In the genomic region with DNA sequence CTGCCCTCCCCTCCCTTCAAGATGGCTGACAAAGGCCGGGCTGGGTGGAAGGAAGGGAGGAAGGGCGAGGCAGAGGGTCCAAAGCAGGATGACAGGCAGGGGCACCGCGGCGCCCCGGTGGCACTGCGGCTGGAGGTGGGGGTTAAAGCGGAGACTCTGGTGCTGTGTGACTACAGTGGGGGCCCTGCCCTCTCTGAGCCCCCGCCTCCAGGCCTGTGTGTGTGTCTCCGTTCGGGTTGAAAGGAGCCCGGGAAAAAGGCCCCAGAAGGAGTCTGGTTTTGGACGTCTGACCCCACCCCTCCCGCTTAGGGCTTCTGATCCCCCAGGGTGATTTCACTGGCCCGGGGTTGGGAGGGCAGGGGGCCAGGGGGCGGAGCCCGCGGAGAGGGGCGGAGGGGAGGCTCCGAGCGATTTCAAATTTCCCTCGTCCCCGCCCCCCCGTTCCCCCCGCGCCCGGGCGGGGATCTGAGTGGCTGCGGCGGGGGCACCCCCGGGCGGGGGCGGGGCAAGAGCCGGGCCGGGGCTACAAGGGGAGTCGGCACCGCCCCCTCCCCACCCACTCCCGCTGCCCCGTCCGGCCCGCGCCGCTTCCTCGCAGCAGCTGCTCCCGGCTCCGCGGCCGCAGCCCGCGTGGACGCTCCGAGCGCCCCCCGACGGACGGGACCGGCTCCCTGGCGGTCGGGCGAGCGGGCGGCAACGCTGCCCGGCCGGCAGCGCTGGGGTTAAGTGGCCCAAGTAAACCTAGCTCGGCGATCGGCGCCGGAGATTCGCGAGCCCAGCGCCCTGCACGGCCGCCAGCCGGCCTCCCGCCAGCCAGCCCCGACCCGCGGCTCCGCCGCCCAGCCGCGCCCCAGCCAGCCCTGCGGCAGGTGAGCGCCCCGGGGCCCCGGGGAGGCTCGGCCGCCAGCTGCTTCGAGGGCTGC, we compare ENCODE assay signal across 1 cellular context.
A peak's percentile ranks its signal among the peaks of the same experiment; 100 is the strongest.
TF ChIP-seq lines count a peak whose summit lies in the region.

A gene (plus strand): TSS at position 555 of the 923 bp plus-strand sequence. CDS start 17,939 bp downstream, outside the sequence.

TF ChIP-seq in K562, 482 proteins besides CTCF, POLR2A, EP300 and RAD21 (continued from another document and continues in another):
- TF ChIP-seq, protein P1, sequence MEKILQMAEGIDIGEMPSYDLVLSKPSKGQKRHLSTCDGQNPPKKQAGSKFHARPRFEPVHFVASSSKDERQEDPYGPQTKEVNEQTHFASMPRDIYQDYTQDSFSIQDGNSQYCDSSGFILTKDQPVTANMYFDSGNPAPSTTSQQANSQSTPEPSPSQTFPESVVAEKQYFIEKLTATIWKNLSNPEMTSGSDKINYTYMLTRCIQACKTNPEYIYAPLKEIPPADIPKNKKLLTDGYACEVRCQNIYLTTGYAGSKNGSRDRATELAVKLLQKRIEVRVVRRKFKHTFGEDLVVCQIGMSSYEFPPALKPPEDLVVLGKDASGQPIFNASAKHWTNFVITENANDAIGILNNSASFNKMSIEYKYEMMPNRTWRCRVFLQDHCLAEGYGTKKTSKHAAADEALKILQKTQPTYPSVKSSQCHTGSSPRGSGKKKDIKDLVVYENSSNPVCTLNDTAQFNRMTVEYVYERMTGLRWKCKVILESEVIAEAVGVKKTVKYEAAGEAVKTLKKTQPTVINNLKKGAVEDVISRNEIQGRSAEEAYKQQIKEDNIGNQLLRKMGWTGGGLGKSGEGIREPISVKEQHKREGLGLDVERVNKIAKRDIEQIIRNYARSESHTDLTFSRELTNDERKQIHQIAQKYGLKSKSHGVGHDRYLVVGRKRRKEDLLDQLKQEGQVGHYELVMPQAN (IDR thresholded peaks at IDR 0.05; ENCODE audit: borderline replicate concordance): peak; percentile 58; the same call in 1 of the 2 replicates
- TF ChIP-seq, protein P2, sequence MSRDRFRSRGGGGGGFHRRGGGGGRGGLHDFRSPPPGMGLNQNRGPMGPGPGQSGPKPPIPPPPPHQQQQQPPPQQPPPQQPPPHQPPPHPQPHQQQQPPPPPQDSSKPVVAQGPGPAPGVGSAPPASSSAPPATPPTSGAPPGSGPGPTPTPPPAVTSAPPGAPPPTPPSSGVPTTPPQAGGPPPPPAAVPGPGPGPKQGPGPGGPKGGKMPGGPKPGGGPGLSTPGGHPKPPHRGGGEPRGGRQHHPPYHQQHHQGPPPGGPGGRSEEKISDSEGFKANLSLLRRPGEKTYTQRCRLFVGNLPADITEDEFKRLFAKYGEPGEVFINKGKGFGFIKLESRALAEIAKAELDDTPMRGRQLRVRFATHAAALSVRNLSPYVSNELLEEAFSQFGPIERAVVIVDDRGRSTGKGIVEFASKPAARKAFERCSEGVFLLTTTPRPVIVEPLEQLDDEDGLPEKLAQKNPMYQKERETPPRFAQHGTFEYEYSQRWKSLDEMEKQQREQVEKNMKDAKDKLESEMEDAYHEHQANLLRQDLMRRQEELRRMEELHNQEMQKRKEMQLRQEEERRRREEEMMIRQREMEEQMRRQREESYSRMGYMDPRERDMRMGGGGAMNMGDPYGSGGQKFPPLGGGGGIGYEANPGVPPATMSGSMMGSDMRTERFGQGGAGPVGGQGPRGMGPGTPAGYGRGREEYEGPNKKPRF (IDR thresholded peaks at IDR 0.05; ENCODE audit: low read depth, low read length): no peak
- TF ChIP-seq, protein P3, sequence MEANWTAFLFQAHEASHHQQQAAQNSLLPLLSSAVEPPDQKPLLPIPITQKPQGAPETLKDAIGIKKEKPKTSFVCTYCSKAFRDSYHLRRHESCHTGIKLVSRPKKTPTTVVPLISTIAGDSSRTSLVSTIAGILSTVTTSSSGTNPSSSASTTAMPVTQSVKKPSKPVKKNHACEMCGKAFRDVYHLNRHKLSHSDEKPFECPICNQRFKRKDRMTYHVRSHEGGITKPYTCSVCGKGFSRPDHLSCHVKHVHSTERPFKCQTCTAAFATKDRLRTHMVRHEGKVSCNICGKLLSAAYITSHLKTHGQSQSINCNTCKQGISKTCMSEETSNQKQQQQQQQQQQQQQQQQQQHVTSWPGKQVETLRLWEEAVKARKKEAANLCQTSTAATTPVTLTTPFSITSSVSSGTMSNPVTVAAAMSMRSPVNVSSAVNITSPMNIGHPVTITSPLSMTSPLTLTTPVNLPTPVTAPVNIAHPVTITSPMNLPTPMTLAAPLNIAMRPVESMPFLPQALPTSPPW (CRISPR knock-in tag; IDR thresholded peaks at IDR 0.05): peak; percentile 100
- TF ChIP-seq, protein P4, sequence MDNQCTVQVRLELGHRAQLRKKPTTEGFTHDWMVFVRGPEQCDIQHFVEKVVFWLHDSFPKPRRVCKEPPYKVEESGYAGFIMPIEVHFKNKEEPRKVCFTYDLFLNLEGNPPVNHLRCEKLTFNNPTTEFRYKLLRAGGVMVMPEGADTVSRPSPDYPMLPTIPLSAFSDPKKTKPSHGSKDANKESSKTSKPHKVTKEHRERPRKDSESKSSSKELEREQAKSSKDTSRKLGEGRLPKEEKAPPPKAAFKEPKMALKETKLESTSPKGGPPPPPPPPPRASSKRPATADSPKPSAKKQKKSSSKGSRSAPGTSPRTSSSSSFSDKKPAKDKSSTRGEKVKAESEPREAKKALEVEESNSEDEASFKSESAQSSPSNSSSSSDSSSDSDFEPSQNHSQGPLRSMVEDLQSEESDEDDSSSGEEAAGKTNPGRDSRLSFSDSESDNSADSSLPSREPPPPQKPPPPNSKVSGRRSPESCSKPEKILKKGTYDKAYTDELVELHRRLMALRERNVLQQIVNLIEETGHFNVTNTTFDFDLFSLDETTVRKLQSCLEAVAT (IDR thresholded peaks at IDR 0.05): peak in 1 of 2 experiments; percentile 55; a peak in 1 of 4 replicates
- TF ChIP-seq MAFG (tag; conservative IDR thresholded peaks at IDR 0.05) (no peak), SMAD4 (CRISPR knock-in tag; conservative IDR thresholded peaks at IDR 0.05) (peak; percentile 89), TOE1 (IDR thresholded peaks at IDR 0.05; ENCODE audit: borderline replicate concordance) (peak; percentile 16; the same call in 1 of the 2 replicates), TOE1 (CRISPR knock-in tag; IDR thresholded peaks at IDR 0.05; ENCODE audit: borderline replicate concordance, low read depth) (no peak), POLR2H (tag; IDR thresholded peaks at IDR 0.05; ENCODE audit: low read depth) (peak; percentile 74; the same call in 1 of the 2 replicates), SP2 (IDR thresholded peaks at IDR 0.05; ENCODE audit: extremely low read depth, low read depth, low read length, poor library complexity, severe bottlenecking) (no peak), GTF2E2 (tag; IDR thresholded peaks at IDR 0.05) (peak; percentile 12; the same call in 1 of the 2 replicates), CBX5 (IDR thresholded peaks at IDR 0.05; ENCODE audit: borderline replicate concordance, low read depth) (no peak), ZNF212 (CRISPR knock-in tag; IDR thresholded peaks at IDR 0.05) (no peak), KDM5B (IDR thresholded peaks at IDR 0.05; ENCODE audit: insufficient replicate concordance, low read depth, low read length) (peak; percentile 32), GATAD2B (IDR thresholded peaks at IDR 0.05; ENCODE audit: borderline replicate concordance) (peak; percentile 98), MEIS2 (IDR thresholded peaks at IDR 0.05; ENCODE audit: partially characterized antibody) (peak; percentile 6), NUFIP1 (IDR thresholded peaks at IDR 0.05; ENCODE audit: partially characterized antibody) (no peak), HDGF (IDR thresholded peaks at IDR 0.05) (peak; percentile 95; the same call in 1 of the 2 replicates), TFAM (CRISPR knock-in tag; conservative IDR thresholded peaks at IDR 0.05) (no peak), MTA3 (IDR thresholded peaks at IDR 0.05; ENCODE audit: borderline replicate concordance) (no peak; the same call in 1 of the 2 replicates), EGR1 (conservative IDR thresholded peaks at IDR 0.05) (peak; percentile 44), CBX3 (IDR thresholded peaks at IDR 0.05; ENCODE audit: borderline replicate concordance in 1 of 2, low read length in 2 of 2) (no peak), CBX1 (IDR thresholded peaks at IDR 0.05; ENCODE audit: low read depth) (peak; percentile 81)
- TF ChIP-seq, protein P5, sequence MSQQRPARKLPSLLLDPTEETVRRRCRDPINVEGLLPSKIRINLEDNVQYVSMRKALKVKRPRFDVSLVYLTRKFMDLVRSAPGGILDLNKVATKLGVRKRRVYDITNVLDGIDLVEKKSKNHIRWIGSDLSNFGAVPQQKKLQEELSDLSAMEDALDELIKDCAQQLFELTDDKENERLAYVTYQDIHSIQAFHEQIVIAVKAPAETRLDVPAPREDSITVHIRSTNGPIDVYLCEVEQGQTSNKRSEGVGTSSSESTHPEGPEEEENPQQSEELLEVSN (IDR thresholded peaks at IDR 0.05; ENCODE audit: borderline replicate concordance in 1 of 2, extremely low read depth in 1 of 2, insufficient read depth in 1 of 2, insufficient read length in 1 of 2, low read depth in 1 of 2, low read length in 1 of 2, poor library complexity in 1 of 2, severe bottlenecking in 1 of 2): peak; percentile 43 to 88
- TF ChIP-seq, protein P6, sequence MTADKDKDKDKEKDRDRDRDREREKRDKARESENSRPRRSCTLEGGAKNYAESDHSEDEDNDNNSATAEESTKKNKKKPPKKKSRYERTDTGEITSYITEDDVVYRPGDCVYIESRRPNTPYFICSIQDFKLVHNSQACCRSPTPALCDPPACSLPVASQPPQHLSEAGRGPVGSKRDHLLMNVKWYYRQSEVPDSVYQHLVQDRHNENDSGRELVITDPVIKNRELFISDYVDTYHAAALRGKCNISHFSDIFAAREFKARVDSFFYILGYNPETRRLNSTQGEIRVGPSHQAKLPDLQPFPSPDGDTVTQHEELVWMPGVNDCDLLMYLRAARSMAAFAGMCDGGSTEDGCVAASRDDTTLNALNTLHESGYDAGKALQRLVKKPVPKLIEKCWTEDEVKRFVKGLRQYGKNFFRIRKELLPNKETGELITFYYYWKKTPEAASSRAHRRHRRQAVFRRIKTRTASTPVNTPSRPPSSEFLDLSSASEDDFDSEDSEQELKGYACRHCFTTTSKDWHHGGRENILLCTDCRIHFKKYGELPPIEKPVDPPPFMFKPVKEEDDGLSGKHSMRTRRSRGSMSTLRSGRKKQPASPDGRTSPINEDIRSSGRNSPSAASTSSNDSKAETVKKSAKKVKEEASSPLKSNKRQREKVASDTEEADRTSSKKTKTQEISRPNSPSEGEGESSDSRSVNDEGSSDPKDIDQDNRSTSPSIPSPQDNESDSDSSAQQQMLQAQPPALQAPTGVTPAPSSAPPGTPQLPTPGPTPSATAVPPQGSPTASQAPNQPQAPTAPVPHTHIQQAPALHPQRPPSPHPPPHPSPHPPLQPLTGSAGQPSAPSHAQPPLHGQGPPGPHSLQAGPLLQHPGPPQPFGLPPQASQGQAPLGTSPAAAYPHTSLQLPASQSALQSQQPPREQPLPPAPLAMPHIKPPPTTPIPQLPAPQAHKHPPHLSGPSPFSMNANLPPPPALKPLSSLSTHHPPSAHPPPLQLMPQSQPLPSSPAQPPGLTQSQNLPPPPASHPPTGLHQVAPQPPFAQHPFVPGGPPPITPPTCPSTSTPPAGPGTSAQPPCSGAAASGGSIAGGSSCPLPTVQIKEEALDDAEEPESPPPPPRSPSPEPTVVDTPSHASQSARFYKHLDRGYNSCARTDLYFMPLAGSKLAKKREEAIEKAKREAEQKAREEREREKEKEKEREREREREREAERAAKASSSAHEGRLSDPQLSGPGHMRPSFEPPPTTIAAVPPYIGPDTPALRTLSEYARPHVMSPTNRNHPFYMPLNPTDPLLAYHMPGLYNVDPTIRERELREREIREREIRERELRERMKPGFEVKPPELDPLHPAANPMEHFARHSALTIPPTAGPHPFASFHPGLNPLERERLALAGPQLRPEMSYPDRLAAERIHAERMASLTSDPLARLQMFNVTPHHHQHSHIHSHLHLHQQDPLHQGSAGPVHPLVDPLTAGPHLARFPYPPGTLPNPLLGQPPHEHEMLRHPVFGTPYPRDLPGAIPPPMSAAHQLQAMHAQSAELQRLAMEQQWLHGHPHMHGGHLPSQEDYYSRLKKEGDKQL (CRISPR knock-in tag; IDR thresholded peaks at IDR 0.05; ENCODE audit: borderline replicate concordance): no peak
- TF ChIP-seq, protein P7, sequence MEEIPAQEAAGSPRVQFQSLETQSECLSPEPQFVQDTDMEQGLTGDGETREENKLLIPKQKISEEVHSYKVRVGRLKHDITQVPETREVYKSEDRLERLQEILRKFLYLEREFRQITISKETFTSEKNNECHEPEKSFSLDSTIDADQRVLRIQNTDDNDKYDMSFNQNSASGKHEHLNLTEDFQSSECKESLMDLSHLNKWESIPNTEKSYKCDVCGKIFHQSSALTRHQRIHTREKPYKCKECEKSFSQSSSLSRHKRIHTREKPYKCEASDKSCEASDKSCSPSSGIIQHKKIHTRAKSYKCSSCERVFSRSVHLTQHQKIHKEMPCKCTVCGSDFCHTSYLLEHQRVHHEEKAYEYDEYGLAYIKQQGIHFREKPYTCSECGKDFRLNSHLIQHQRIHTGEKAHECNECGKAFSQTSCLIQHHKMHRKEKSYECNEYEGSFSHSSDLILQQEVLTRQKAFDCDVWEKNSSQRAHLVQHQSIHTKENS (CRISPR knock-in tag; IDR thresholded peaks at IDR 0.05): no peak
- TF ChIP-seq, protein P8, sequence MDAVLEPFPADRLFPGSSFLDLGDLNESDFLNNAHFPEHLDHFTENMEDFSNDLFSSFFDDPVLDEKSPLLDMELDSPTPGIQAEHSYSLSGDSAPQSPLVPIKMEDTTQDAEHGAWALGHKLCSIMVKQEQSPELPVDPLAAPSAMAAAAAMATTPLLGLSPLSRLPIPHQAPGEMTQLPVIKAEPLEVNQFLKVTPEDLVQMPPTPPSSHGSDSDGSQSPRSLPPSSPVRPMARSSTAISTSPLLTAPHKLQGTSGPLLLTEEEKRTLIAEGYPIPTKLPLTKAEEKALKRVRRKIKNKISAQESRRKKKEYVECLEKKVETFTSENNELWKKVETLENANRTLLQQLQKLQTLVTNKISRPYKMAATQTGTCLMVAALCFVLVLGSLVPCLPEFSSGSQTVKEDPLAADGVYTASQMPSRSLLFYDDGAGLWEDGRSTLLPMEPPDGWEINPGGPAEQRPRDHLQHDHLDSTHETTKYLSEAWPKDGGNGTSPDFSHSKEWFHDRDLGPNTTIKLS (IDR thresholded peaks at IDR 0.05; ENCODE audit: borderline replicate concordance, low read depth): peak; percentile 48
- TF ChIP-seq, protein P9, sequence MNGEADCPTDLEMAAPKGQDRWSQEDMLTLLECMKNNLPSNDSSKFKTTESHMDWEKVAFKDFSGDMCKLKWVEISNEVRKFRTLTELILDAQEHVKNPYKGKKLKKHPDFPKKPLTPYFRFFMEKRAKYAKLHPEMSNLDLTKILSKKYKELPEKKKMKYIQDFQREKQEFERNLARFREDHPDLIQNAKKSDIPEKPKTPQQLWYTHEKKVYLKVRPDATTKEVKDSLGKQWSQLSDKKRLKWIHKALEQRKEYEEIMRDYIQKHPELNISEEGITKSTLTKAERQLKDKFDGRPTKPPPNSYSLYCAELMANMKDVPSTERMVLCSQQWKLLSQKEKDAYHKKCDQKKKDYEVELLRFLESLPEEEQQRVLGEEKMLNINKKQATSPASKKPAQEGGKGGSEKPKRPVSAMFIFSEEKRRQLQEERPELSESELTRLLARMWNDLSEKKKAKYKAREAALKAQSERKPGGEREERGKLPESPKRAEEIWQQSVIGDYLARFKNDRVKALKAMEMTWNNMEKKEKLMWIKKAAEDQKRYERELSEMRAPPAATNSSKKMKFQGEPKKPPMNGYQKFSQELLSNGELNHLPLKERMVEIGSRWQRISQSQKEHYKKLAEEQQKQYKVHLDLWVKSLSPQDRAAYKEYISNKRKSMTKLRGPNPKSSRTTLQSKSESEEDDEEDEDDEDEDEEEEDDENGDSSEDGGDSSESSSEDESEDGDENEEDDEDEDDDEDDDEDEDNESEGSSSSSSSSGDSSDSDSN (IDR thresholded peaks at IDR 0.05; ENCODE audit: borderline replicate concordance in 1 of 2, low read depth in 2 of 2, low read length in 2 of 2): peak; percentile 72 to 83; a peak in 2 of 4 replicates
- TF ChIP-seq, protein P10, sequence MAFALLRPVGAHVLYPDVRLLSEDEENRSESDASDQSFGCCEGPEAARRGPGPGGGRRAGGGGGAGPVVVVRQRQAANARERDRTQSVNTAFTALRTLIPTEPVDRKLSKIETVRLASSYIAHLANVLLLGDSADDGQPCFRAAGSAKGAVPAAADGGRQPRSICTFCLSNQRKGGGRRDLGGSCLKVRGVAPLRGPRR (CRISPR knock-in tag; IDR thresholded peaks at IDR 0.05): no peak
